In the genomic region with DNA sequence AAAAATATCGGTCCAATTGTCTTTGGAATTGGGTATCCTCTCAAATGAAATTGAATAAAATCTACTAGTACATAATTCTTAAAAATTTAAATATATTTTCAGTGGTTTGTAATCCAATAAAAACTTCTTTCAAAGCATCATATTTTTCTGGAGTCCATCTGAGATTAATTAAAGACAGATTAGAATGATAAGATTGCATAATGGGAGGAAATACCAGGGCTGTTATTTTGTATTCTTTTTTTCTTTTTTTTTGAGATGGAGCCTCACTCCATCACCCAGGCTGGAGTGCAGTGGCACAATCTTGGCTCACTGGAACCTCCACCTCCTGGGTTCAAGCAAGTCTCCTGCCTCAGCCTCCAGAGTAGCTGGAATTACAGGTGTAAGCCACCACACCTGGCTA, we compare ENCODE assay signal across 23 cellular contexts.
A peak's percentile ranks its signal among the peaks of the same experiment; 100 is the strongest.
DNase-seq lines count a peak whose midpoint lies in the region; ATAC-seq and TF ChIP-seq lines count a peak whose summit lies in the region.
"Had no signal": no experiment of that assay in that cellular context is flagged by ENCODE, and none has a peak within 500 bp of the region (broad histone marks: within the 10 kb centered on the region; RNA-seq: fewer than 3 reads in every experiment).

No MANE protein-coding gene starts in this region.

- DNase-seq in HS-5 (ENCODE audit: low read depth) = peak; percentile 18
- peak; percentile 57 for DNase-seq in fibroblast of mammary gland (ENCODE audit: low read depth)
- no peak for DNase-seq in suprapubic skin (ENCODE audit: low spot score in 2 of 2)
- no peak for DNase-seq in NCI-H748 treated with DMSO at 0.1 percent for 48 hours (lab: John Stamatoyannopoulos, UW)
- DNase-seq: AML-193; CD4-positive, alpha-beta memory T cell; COR-L47; GF-D8; MM.1S; NCI-H1417; NCI-H1694; NCI-H2029 treated with DMSO at 0.1 percent for 48 hours; NCI-H446 treated with DMSO at 0.1 percent for 48 hours; NCI-H526; PC-9; SJCRH30 had no signal

- no peak for ATAC-seq in GM21786 (IDR thresholded peaks at IDR 0.05; ENCODE audit: unreplicated experiment)
- ATAC-seq in GM18867 (IDR thresholded peaks at IDR 0.05; ENCODE audit: unreplicated experiment) = no peak
- ATAC-seq: HCT116, Right ventricle myocardium inferior had no signal

- no peaks in the 10 kb centered on the region for H3K36me3 ChIP-seq in suprapubic skin
- H3K36me3 ChIP-seq: BLaER1 treated with 17β-estradiol and CSF1 and Interleukin-3, amounts not matched to agents 10 nM and 100 nM; SJCRH30 had no signal

- H3K27ac ChIP-seq in C4-2B = peak overlapping the region; percentile 19; the same call in 1 of the 2 replicates
- peak overlapping the region; percentile 44 for H3K27ac ChIP-seq in suprapubic skin
- H3K27ac ChIP-seq: BLaER1 treated with 17β-estradiol and CSF1 and Interleukin-3, amounts not matched to agents 10 nM and 100 nM; KMS-11; PC-9; SJCRH30 had no signal

- no peak for TF ChIP-seq CTCF in C4-2B (conservative IDR thresholded peaks at IDR 0.05)
- TF ChIP-seq CTCF in fibroblast of mammary gland (conservative IDR thresholded peaks at IDR 0.05; ENCODE audit: control insufficient read depth, insufficient read depth, low read depth, low read length) = no peak
- no peak for TF ChIP-seq CTCF in suprapubic skin (IDR thresholded peaks at IDR 0.05)

- peaks cover 4% of the 10 kb centered on the region for H3K4me1 ChIP-seq in suprapubic skin

- TF ChIP-seq POLR2A in suprapubic skin (IDR thresholded peaks at IDR 0.05) = no peak

- TF ChIP-seq EP300 in suprapubic skin (IDR thresholded peaks at IDR 0.05) = no peak

- no peaks in the 10 kb centered on the region for H3K27me3 ChIP-seq in suprapubic skin
- H3K27me3 ChIP-seq: BLaER1 treated with 17β-estradiol and CSF1 and Interleukin-3, amounts not matched to agents 10 nM and 100 nM; SJCRH30 had no signal

- WGBS in suprapubic skin = 24% methylated on average over 1 of the region's 1 CpG

- H3K9me3 ChIP-seq in suprapubic skin = no peaks in the 10 kb centered on the region
- H3K9me3 ChIP-seq: BLaER1 treated with 17β-estradiol and CSF1 and Interleukin-3, amounts not matched to agents 10 nM and 100 nM; SJCRH30 had no signal

- H3K4me3 ChIP-seq in fibroblast of mammary gland (ENCODE audit: control insufficient read depth, low read depth, low read length) (no peak overlapping the region), suprapubic skin (no peak overlapping the region)
- H3K4me3 ChIP-seq: BLaER1 treated with 17β-estradiol and CSF1 and Interleukin-3, amounts not matched to agents 10 nM and 100 nM; PC-9; SJCRH30 had no signal

Comparison
In these comparisons a context has a peak if more than half of its experiments do, and no peak if none do; other contexts are left out.
1. DNase-seq: peak in HS-5 (single experiment) and fibroblast of mammary gland (single experiment); none in suprapubic skin (0 of 2) and NCI-H748 treated with DMSO at 0.1 percent for 48 hours (single experiment).